Comparison of ENCODE assay signal across 8 cellular contexts in genomic region chr17:10646393-10646990, GRCh38. TPM values are rescaled to one million over a fixed set of nuclear protein-coding genes. Genes with fewer than 3 reads are reported as not detected.
DNase-seq lines count a peak whose midpoint lies in the region; ATAC-seq and TF ChIP-seq lines count a peak whose summit lies in the region.

No MANE protein-coding gene starts in this region.

- no peak overlapping the region for H3K4me2 ChIP-seq in Loucy (ENCODE audit: low read depth, low read length, poor library complexity, severe bottlenecking)

- H3K79me2 ChIP-seq in Loucy (ENCODE audit: insufficient read depth, low read length): no peaks in the 10 kb centered on the region

- ATAC-seq in activated naive CD8-positive, alpha-beta T cell treated with anti-CD3 and anti-CD28 coated beads, Interleukin-2, amount 50 U/mL, for 24 hours: peak; percentile 61
- peak; percentile 65 to 72 for ATAC-seq in left cardiac atrium

- H2AFZ ChIP-seq in Loucy (ENCODE audit: low read length): no peak overlapping the region

- no peaks in the 10 kb centered on the region for H3K4me1 Mint-ChIP-seq in activated naive CD8-positive, alpha-beta T cell treated with anti-CD3 and anti-CD28 coated beads, Interleukin-2, amount 50 U/mL, for 24 hours

- peak; percentile 88 for TF ChIP-seq CTCF in Loucy (conservative IDR thresholded peaks at IDR 0.05; ENCODE audit: low read length)

- no peaks in the 10 kb centered on the region for H3K4me1 ChIP-seq in Loucy (ENCODE audit: insufficient read depth, low read length, poor library complexity, severe bottlenecking)

- H3K9me3 Mint-ChIP-seq in activated naive CD8-positive, alpha-beta T cell treated with anti-CD3 and anti-CD28 coated beads, Interleukin-2, amount 50 U/mL, for 24 hours: no peaks in the 10 kb centered on the region

- H3K27ac Mint-ChIP-seq in activated naive CD8-positive, alpha-beta T cell treated with anti-CD3 and anti-CD28 coated beads, Interleukin-2, amount 50 U/mL, for 24 hours: no peak overlapping the region

- no peaks in the 10 kb centered on the region for H3K36me3 ChIP-seq in Loucy (ENCODE audit: insufficient read depth, low read length)

- H3K9me3 ChIP-seq in Loucy (ENCODE audit: insufficient read depth, low read depth, low read length): no peaks in the 10 kb centered on the region

- no peaks in the 10 kb centered on the region for H3K9me2 ChIP-seq in Loucy (replicated peaks; ENCODE audit: low read depth, low read length)

- H3F3A ChIP-seq in Loucy (ENCODE audit: low read depth): no peaks in the 10 kb centered on the region

- H3K27me3 ChIP-seq in Loucy (ENCODE audit: insufficient read depth, low read length, poor library complexity, severe bottlenecking): no peaks in the 10 kb centered on the region

- H3K36me3 Mint-ChIP-seq in activated naive CD8-positive, alpha-beta T cell treated with anti-CD3 and anti-CD28 coated beads, Interleukin-2, amount 50 U/mL, for 24 hours (ENCODE audit: low read depth): peaks cover 23% of the 10 kb centered on the region

- intact Hi-C loops in left cardiac atrium (cut with DNase I): loop anchor here (1.0 to 10.0 kb wide), 2 partner anchors 198 to 199 kb away; no protein-coding TSS in a partner anchor

- DNase-seq in SIG-M5 treated with dmso at 0.1 percent for 504 hours (lab: John Stamatoyannopoulos, UW; ENCODE audit: unreplicated experiment): peak; percentile 69
- no peak for DNase-seq in SIG-M5 (lab: John Stamatoyannopoulos, UW)
- peak; percentile 39 for DNase-seq in SW480 (ENCODE audit: low spot score)
- peak; percentile 81 for DNase-seq in activated naive CD8-positive, alpha-beta T cell treated with anti-CD3 and anti-CD28 coated beads, Interleukin-2, amount 50 U/mL, for 24 hours
- peak; percentile 65 for DNase-seq in left cardiac atrium
- DNase-seq in retina: peak; percentile 77
- no peak for DNase-seq in NCI-H128 (lab: John Stamatoyannopoulos, UW; ENCODE audit: unreplicated experiment)

- no peaks in the 10 kb centered on the region for H4K20me1 ChIP-seq in Loucy (ENCODE audit: insufficient read depth, low read length, poor library complexity, severe bottlenecking)

- H3K9ac ChIP-seq in Loucy (ENCODE audit: low read depth, low read length, poor library complexity, severe bottlenecking): no peak overlapping the region

- H3K27me3 Mint-ChIP-seq in activated naive CD8-positive, alpha-beta T cell treated with anti-CD3 and anti-CD28 coated beads, Interleukin-2, amount 50 U/mL, for 24 hours: no peaks in the 10 kb centered on the region

- H3K4me3 ChIP-seq in Loucy (ENCODE audit: low read length, poor library complexity, severe bottlenecking): no peak overlapping the region

- H3K4me3 Mint-ChIP-seq in activated naive CD8-positive, alpha-beta T cell treated with anti-CD3 and anti-CD28 coated beads, Interleukin-2, amount 50 U/mL, for 24 hours: no peak overlapping the region

RNA-seq across cellular contexts. Expression of gene MYH3, which starts 10.6 kb away (rescaled TPM):
- total RNA-seq in left cardiac atrium: 1 to 10 TPM in 1 of 2 donors, under 1 TPM in 1; 0.53 to 1.9 TPM

RNA-seq across cellular contexts. Expression of gene SCO1, which starts 50.8 kb away (rescaled TPM):
- total RNA-seq in left cardiac atrium: 10 to 100 TPM; 26.9 to 27.1 TPM

RNA-seq across cellular contexts. Expression of gene ADPRM, which starts 50.9 kb away (rescaled TPM):
- total RNA-seq in left cardiac atrium: 1 to 10 TPM; 3.7 to 5.2 TPM

Comparison
In these comparisons a context has a peak if more than half of its experiments do, and no peak if none do; other contexts are left out.
1. DNase-seq: peak in SIG-M5 treated with dmso at 0.1 percent for 504 hours (single experiment), SW480 (single experiment), activated naive CD8-positive, alpha-beta T cell treated with anti-CD3 and anti-CD28 coated beads, Interleukin-2, amount 50 U/mL, for 24 hours (single experiment), left cardiac atrium (single experiment) and retina (single experiment); none in SIG-M5 (single experiment) and NCI-H128 (single experiment).